Comparison of ENCODE assay signal across 21 cellular contexts in the genomic region with DNA sequence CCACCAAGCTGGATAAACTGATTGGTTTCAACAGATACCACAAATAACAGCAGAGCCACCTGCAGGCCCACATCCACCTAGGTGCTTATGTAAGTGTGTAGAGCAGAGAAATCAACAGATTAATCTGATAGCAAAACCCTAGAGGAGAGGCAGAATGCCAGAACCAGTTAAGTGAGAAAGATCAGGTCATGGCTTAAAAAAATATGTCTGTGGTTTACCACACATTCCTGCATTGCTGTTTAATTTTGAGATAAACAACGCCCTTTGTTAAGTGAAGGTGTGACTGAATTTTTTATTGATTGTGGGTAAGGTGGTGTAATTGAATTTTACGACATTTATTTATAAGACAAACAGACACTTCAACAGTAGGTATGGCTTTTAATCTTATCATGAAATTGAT. TPM values are rescaled to one million over a fixed set of nuclear protein-coding genes. Genes with fewer than 3 reads are reported as not detected.
DNase-seq lines count a peak whose midpoint lies in the region; ATAC-seq and TF ChIP-seq lines count a peak whose summit lies in the region.
"Had no signal": no experiment of that assay in that cellular context is flagged by ENCODE, and none has a peak within 500 bp of the region (broad histone marks: within the 10 kb centered on the region; RNA-seq: fewer than 3 reads in every experiment).

No MANE protein-coding gene starts in this region.

- no peak overlapping the region for H3K4me3 Mint-ChIP-seq in CD8-positive, alpha-beta T cell
- peak overlapping the region; percentile 1 for H3K4me3 Mint-ChIP-seq in activated T-helper 17 cell treated with anti-CD3 and anti-CD28 coated beads, Interleukin-2, amount 50 U/mL, for 72 hours
- H3K4me3 Mint-ChIP-seq: activated CD8-positive, alpha-beta T cell treated with anti-CD3 and anti-CD28 coated beads, Interleukin-2, amount 10 ng/mL, durations not matched to agents 7 days and 5 days; activated T-cell treated with anti-CD3 and anti-CD28 coated beads, Interleukin-2, amount 50 U/mL, for 72 hours; WTC11 had no signal

- H3K27ac Mint-ChIP-seq in CD8-positive, alpha-beta T cell: no peak overlapping the region
- peak overlapping the region; percentile 1 for H3K27ac Mint-ChIP-seq in activated T-helper 17 cell treated with anti-CD3 and anti-CD28 coated beads, Interleukin-2, amount 50 U/mL, for 72 hours
- H3K27ac Mint-ChIP-seq: activated CD8-positive, alpha-beta T cell treated with anti-CD3 and anti-CD28 coated beads, Interleukin-2, amount 10 ng/mL, durations not matched to agents 7 days and 5 days; activated T-cell treated with anti-CD3 and anti-CD28 coated beads, Interleukin-2, amount 50 U/mL, for 72 hours; WTC11 had no signal

- DNase-seq in CD8-positive, alpha-beta T cell: no peak
- DNase-seq in LoVo (ENCODE audit: low spot score): peak; percentile 64
- DNase-seq in kidney tubule cell (ENCODE audit: low spot score): peak; percentile 35
- DNase-seq in stimulated activated CD4-positive, alpha-beta T cell treated with anti-CD3 and anti-CD28 coated beads, Interleukin-4, amount 100 ng/mL, for 4 hours: no peak
- no peak for DNase-seq in stimulated activated CD4-positive, alpha-beta T cell treated with anti-CD3 and anti-CD28 coated beads, Interleukin-12 subunit alpha, Interleukin-12 subunit beta, amount 100 ng/mL, for 4 hours
- no peak for DNase-seq in anterior cingulate cortex (lab: John Stamatoyannopoulos, UW)
- DNase-seq: activated CD8-positive, alpha-beta T cell treated with anti-CD3 and anti-CD28 coated beads, Interleukin-2, amount 10 ng/mL, durations not matched to agents 7 days and 5 days; activated T-cell treated with anti-CD3 and anti-CD28 coated beads, Interleukin-2, amount 50 U/mL, for 72 hours; COR-L47; hypothalamus; left colon; NCI-H1105; stimulated activated CD4-positive, alpha-beta T cell treated with anti-CD3 and anti-CD28 coated beads, Interleukin-4, amount 100 ng/mL, for 1 hour; stimulated activated CD8-positive, alpha-beta memory T cell treated with anti-CD3 and anti-CD28 coated beads, Interleukin-4, amount 100 ng/mL, for 48 hours; SW 1271 had no signal

- H3K4me1 ChIP-seq in CD8-positive, alpha-beta T cell (ENCODE audit: insufficient read depth, low read length): no peaks in the 10 kb centered on the region

- no peaks in the 10 kb centered on the region for H3K9me3 ChIP-seq in CD8-positive, alpha-beta T cell (ENCODE audit: low read length)

- intact Hi-C loops in CD8-positive, alpha-beta T cell (cut with DNase I, micrococcal nuclease): no loop called here

- H3K36me3 Mint-ChIP-seq in CD8-positive, alpha-beta T cell: no peaks in the 10 kb centered on the region
- H3K36me3 Mint-ChIP-seq in activated T-helper 17 cell treated with anti-CD3 and anti-CD28 coated beads, Interleukin-2, amount 50 U/mL, for 72 hours (ENCODE audit: low read depth): no peaks in the 10 kb centered on the region

- ATAC-seq in CD8-positive, alpha-beta T cell: peak; percentile 48
- ATAC-seq in activated T-helper 17 cell treated with anti-CD3 and anti-CD28 coated beads, Interleukin-2, amount 50 U/mL, for 72 hours (replicated peaks): peak; percentile 26
- no peak for ATAC-seq in HG03025 (IDR thresholded peaks at IDR 0.05; ENCODE audit: low FRiP score, unreplicated experiment)
- ATAC-seq: activated CD8-positive, alpha-beta T cell treated with anti-CD3 and anti-CD28 coated beads, Interleukin-2, amount 10 ng/mL, durations not matched to agents 7 days and 5 days; activated T-cell treated with anti-CD3 and anti-CD28 coated beads, Interleukin-2, amount 50 U/mL, for 72 hours; GM12878; left colon; WTC11 had no signal

- H3K27me3 ChIP-seq in CD8-positive, alpha-beta T cell (ENCODE audit: insufficient read depth, low read length): no peaks in the 10 kb centered on the region

- H3K36me3 ChIP-seq in CD8-positive, alpha-beta T cell (ENCODE audit: insufficient read depth, low read length): no peaks in the 10 kb centered on the region

- CTCF ChIA-PET in CD8-positive, alpha-beta T cell (lab: Charles Lee): no interaction called here

- POLR2A ChIA-PET in CD8-positive, alpha-beta T cell (lab: Charles Lee): no interaction called here

- H3K4me3 ChIP-seq in CD8-positive, alpha-beta T cell (ENCODE audit: low read depth, low read length): no peak overlapping the region
- H3K4me3 ChIP-seq: GM12878 had no signal

- no peak overlapping the region for H3K27ac ChIP-seq in CD8-positive, alpha-beta T cell (ENCODE audit: low read depth, low read length)

- H3K4me1 Mint-ChIP-seq in CD8-positive, alpha-beta T cell (ENCODE audit: low read depth): peaks cover 21% of the 10 kb centered on the region
- H3K4me1 Mint-ChIP-seq in activated T-helper 17 cell treated with anti-CD3 and anti-CD28 coated beads, Interleukin-2, amount 50 U/mL, for 72 hours: peaks cover 29% of the 10 kb centered on the region
- H3K4me1 Mint-ChIP-seq: WTC11 had no signal

- no peaks in the 10 kb centered on the region for H3K9me3 Mint-ChIP-seq in CD8-positive, alpha-beta T cell
- no peaks in the 10 kb centered on the region for H3K9me3 Mint-ChIP-seq in activated T-helper 17 cell treated with anti-CD3 and anti-CD28 coated beads, Interleukin-2, amount 50 U/mL, for 72 hours
- H3K9me3 Mint-ChIP-seq: activated T-cell treated with anti-CD3 and anti-CD28 coated beads, Interleukin-2, amount 50 U/mL, for 72 hours had no signal

- peaks cover 45% of the 10 kb centered on the region for H3K27me3 Mint-ChIP-seq in CD8-positive, alpha-beta T cell (ENCODE audit: low read depth)
- peaks cover 7% of the 10 kb centered on the region for H3K27me3 Mint-ChIP-seq in activated T-helper 17 cell treated with anti-CD3 and anti-CD28 coated beads, Interleukin-2, amount 50 U/mL, for 72 hours

- TF ChIP-seq CTCF in CD8-positive, alpha-beta T cell (IDR thresholded peaks at IDR 0.05): no peak

RNA-seq across cellular contexts. Expression of a gene that starts 21.2 kb away (rescaled TPM):
- total RNA-seq in CD8-positive, alpha-beta T cell: not detected
- not detected for total RNA-seq in activated T-helper 17 cell treated with anti-CD3 and anti-CD28 coated beads, Interleukin-2, amount 50 U/mL, for 72 hours
- total RNA-seq: activated CD8-positive, alpha-beta T cell treated with anti-CD3 and anti-CD28 coated beads, Interleukin-2, amount 10 ng/mL, durations not matched to agents 7 days and 5 days; activated T-cell treated with anti-CD3 and anti-CD28 coated beads, Interleukin-2, amount 50 U/mL, for 72 hours; G401; GM12878; left colon; mononuclear cell; WTC11 had no signal

RNA-seq across cellular contexts. Expression of a gene that starts 33.1 kb away (rescaled TPM):
- total RNA-seq in CD8-positive, alpha-beta T cell: not detected
- not detected for total RNA-seq in activated T-helper 17 cell treated with anti-CD3 and anti-CD28 coated beads, Interleukin-2, amount 50 U/mL, for 72 hours
- total RNA-seq: activated CD8-positive, alpha-beta T cell treated with anti-CD3 and anti-CD28 coated beads, Interleukin-2, amount 10 ng/mL, durations not matched to agents 7 days and 5 days; activated T-cell treated with anti-CD3 and anti-CD28 coated beads, Interleukin-2, amount 50 U/mL, for 72 hours; G401; GM12878; left colon; mononuclear cell; WTC11 had no signal

Comparison
In these comparisons a context has a peak if more than half of its experiments do, and no peak if none do; other contexts are left out.
1. DNase-seq: peak in LoVo (single experiment) and kidney tubule cell (single experiment); none in CD8-positive, alpha-beta T cell (0 of 7), stimulated activated CD4-positive, alpha-beta T cell treated with anti-CD3 and anti-CD28 coated beads, Interleukin-4, amount 100 ng/mL, for 4 hours (0 of 2), stimulated activated CD4-positive, alpha-beta T cell treated with anti-CD3 and anti-CD28 coated beads, Interleukin-12 subunit alpha, Interleukin-12 subunit beta, amount 100 ng/mL, for 4 hours (single experiment) and anterior cingulate cortex (0 of 58).